8 cellular contexts compared by ENCODE assay signal in the genomic region with DNA sequence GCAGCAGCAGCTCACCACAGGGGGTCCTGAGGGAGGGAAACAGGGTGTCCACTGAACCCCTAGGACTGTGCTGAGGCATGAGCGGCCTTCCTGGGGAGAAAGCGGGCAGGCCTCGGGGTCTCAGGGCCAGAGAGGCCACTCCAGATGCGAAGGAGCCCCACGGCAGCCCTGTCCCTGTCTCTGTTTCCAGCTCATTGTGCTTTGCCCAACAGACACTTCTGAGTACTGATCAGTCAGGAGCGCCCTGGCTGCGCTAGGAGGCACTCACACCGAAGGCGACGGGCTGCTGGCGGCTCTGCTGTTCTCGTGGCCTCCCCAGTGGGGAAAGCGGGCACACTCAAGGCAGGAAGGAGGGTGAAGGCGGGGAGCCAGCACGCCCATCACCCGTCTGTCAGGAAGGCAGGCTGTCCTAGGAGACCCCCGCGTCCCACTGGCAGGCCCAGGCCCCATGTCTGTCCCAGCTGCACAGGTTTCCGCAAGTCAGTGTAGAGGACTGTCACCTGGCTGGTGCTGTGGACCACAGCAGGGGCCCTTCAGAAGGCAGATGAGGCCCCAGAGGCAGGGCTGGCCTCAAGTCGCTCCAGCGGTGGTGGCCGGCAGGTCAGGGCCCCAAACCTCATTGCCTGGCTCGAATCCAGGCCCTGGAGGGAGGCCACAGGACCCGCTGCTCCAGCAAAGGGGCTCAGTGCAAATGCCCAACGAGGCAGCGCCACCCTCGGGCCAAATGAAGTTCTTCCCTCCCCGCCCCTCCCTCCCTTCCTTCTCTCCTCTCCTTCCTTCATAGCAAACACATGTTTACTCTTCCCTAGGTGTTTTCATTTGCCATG. TPM values are rescaled to one million over a fixed set of nuclear protein-coding genes. Genes with fewer than 3 reads are reported as not detected.
A peak's percentile ranks its signal among the peaks of the same experiment; 100 is the strongest.
DNase-seq lines count a peak whose midpoint lies in the region; ATAC-seq and TF ChIP-seq lines count a peak whose summit lies in the region.

No MANE protein-coding gene starts in this region.

- TF ChIP-seq CTCF in heart right ventricle (IDR thresholded peaks at IDR 0.05) (peak in 4 of 9 donors; percentile 11 to 25 (median 18)), astrocyte of the spinal cord (IDR thresholded peaks at IDR 0.05; ENCODE audit: low read depth, low read length) (peak; percentile 13)

- H3K27ac ChIP-seq in heart right ventricle: no peak overlapping the region

- no peaks in the 10 kb centered on the region for H3K36me3 ChIP-seq in heart right ventricle

- 80 to 81% methylated on average over 27 to 28 of the region's 28 CpGs for whole genome bisulfite sequencing in heart right ventricle, 2 donors

- no peak for ATAC-seq in heart right ventricle
- ATAC-seq in HG03432 (IDR thresholded peaks at IDR 0.05; ENCODE audit: unreplicated experiment): peak; percentile 11
- ATAC-seq in GM19467 (IDR thresholded peaks at IDR 0.05; ENCODE audit: unreplicated experiment): no peak

- peaks cover 0 to 21% (median 0%) of the 10 kb centered on the region in 9 donors for H3K4me1 ChIP-seq in heart right ventricle

- H3K27me3 ChIP-seq in heart right ventricle: peaks cover 0 to 6% (median 0%) of the 10 kb centered on the region in 7 donors

- peak; percentile 68 for DNase-seq in cardiac septum (ENCODE audit: low spot score)
- no peak for DNase-seq in heart right ventricle
- DNase-seq in astrocyte of the spinal cord (ENCODE audit: low read depth, low spot score): no peak
- DNase-seq in posterior vena cava (ENCODE audit: low spot score): peak; percentile 68
- no peak for DNase-seq in AG08395 (ENCODE audit: low spot score)
- DNase-seq in hepatic stellate cell (ENCODE audit: low spot score): no peak

- H3K9me3 ChIP-seq in heart right ventricle: peaks cover 0 to 4% (median 0%) of the 10 kb centered on the region in 11 donors

- H3K4me3 ChIP-seq in heart right ventricle: no peak overlapping the region
- H3K4me3 ChIP-seq in astrocyte of the spinal cord (ENCODE audit: low read depth, low read length): no peak overlapping the region

- intact Hi-C loops in cardiac septum (cut with DNase I) (no loop called here), heart right ventricle (cut with DNase I) (no loop called here), posterior vena cava (cut with DNase I) (no loop called here)

- in situ Hi-C loops in astrocyte of the spinal cord (cut with HindIII; ENCODE audit: low sequenced_read_pairs): no loop called here

RNA-seq across cellular contexts. Expression of gene ESPNL, which starts 6.8 kb away (rescaled TPM):
- total RNA-seq in cardiac septum: 0.08 TPM
- 1 to 10 TPM in 1 of 10 donors, under 1 TPM in 7, not detected in 2; 0.10 to 1.7 (median 0.38) TPM for total RNA-seq in heart right ventricle
- under 1 TPM; 0.01 to 0.29 TPM for polyA plus RNA-seq in heart right ventricle
- total RNA-seq in posterior vena cava: 1 to 10 TPM in 1 of 2 donors, under 1 TPM in 1; 0.24 to 3.0 TPM

RNA-seq across cellular contexts. Expression of gene KLHL30, which starts 31.6 kb away (rescaled TPM):
- total RNA-seq in cardiac septum: 14.3 TPM
- total RNA-seq in heart right ventricle: 10 to 100 TPM; 18.9 to 30.1 (median 26.7) TPM
- polyA plus RNA-seq in heart right ventricle: 1 to 10 TPM; 3.0 to 9.8 TPM
- 10 to 100 TPM in 1 of 2 donors, 1 to 10 TPM in 1; 9.6 to 10.7 TPM for total RNA-seq in posterior vena cava

RNA-seq across cellular contexts. Expression of gene SCLY, which starts 46.1 kb away (rescaled TPM):
- total RNA-seq in cardiac septum (8.8 TPM), heart right ventricle (10 to 100 TPM in 7 of 10 donors, 1 to 10 TPM in 3; 8.3 to 14.5 (median 11.4) TPM), posterior vena cava (10 to 100 TPM in 1 of 2 donors, 1 to 10 TPM in 1; 8.6 to 11.5 TPM)
- polyA plus RNA-seq in heart right ventricle: 10 to 100 TPM in 1 of 2 donors, 1 to 10 TPM in 1; 8.7 to 13.5 TPM

RNA-seq across cellular contexts. Expression of gene ERFE, which starts 51.9 kb away (rescaled TPM):
- total RNA-seq in cardiac septum: 0.62 TPM
- 1 to 10 TPM in 1 of 10 donors, under 1 TPM in 3, not detected in 6; 0.11 to 1.3 (median 0.60) TPM for total RNA-seq in heart right ventricle
- polyA plus RNA-seq in heart right ventricle: under 1 TPM in 1 of 2 donors, not detected in 1; 0.68 TPM
- 1 to 10 TPM in 1 of 2 donors, under 1 TPM in 1; 0.79 to 2.3 TPM for total RNA-seq in posterior vena cava

Comparison
In these comparisons a context has a peak if more than half of its experiments do, and no peak if none do; other contexts are left out.
1. DNase-seq: peak in cardiac septum (single experiment) and posterior vena cava (single experiment); none in heart right ventricle (0 of 2), astrocyte of the spinal cord (single experiment), AG08395 (single experiment) and hepatic stellate cell (single experiment).